In the genomic region with DNA sequence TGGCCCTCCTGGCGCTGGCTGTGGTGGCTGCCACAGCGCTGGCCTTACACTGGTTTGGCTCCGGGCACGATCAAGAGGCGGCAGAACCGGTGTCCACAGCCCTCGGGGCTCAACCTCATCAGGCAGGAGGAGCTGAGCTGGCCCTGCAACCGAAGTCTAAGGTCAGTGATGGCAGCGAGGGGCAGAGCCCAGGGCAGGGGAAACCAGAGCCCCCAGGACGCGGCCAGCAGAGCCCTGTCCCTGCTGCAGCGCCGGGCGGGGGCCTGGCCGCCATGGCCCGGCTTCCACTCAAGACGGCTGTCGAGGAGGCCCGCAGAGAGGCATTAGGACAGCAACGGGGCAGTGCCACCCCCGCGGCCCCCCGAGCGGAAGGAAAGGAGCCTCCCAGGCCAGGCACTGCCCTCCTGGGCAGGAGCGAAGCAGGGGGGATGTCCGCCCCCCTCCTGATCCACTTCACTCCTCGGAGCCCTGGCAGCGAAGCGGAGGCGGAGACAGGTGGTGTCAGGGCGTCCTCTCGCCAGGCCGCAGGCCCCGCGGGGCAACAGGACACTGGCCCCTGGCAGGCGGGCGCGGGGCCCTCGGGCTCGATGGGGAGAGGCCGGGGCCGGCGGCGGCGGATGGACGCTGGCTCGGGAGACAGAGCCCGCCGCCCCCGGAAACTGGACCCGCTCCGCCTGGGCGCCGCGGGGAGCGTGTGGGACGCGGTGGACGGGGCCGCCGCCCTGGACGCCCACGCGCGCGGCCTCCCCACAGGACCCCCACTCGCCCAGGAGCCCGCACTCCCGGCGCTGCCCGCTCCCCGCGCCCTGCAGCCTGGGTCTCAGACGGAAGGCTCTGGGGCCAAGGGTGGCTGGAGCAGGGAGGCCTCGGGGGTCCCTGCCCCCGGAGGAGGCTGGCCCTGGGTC, we compare ENCODE assay signal across 17 cellular contexts. TPM values are rescaled to one million over a fixed set of nuclear protein-coding genes. Genes with fewer than 3 reads are reported as not detected.
DNase-seq lines count a peak whose midpoint lies in the region; ATAC-seq, FAIRE-seq and TF ChIP-seq lines count a peak whose summit lies in the region.
"Had no signal": no experiment of that assay in that cellular context is flagged by ENCODE, and none has a peak within 500 bp of the region (broad histone marks: within the 10 kb centered on the region; RNA-seq: fewer than 3 reads in every experiment).

No MANE protein-coding gene starts in this region.

- peak overlapping the region; percentile 42 for H3K27ac ChIP-seq in A673 (ENCODE audit: low read depth, low read length, poor library complexity, severe bottlenecking)
- H3K27ac ChIP-seq in CD8-positive, alpha-beta T cell (ENCODE audit: low read depth, low read length) = no peak overlapping the region
- no peak overlapping the region for H3K27ac ChIP-seq in HepG2 (ENCODE audit: extremely low read length, insufficient read depth, low read length)
- no peak overlapping the region for H3K27ac ChIP-seq in foreskin keratinocyte
- H3K27ac ChIP-seq in colonic mucosa = no peak overlapping the region
- H3K27ac ChIP-seq: C4-2B, SJSA1, tibial nerve, WERI-Rb-1 had no signal

- CTCF ChIA-PET in A673 (lab: Charles Lee) (no interaction called here), HepG2 (lab: Yijun Ruan, JAX; ENCODE audit: low intra/inter-chr PET ratio, low total read pairs) (no interaction called here)
- CTCF ChIA-PET in CD8-positive, alpha-beta T cell (lab: Charles Lee) = interaction anchor here (1.1 to 4.3 kb wide), 4 partner anchors 18 to 74 kb away, joined by 3 to 36 read pairs (median 10); a partner anchor contains a TSS

- TF ChIP-seq POLR2A in HepG2 (IDR thresholded peaks at IDR 0.05; ENCODE audit: insufficient read depth in 1 of 2, low read depth in 2 of 2, low read length in 2 of 2) = no peak

- H3K4me1 ChIP-seq in A673 (ENCODE audit: insufficient read depth, low read length, poor library complexity, severe bottlenecking) (peaks cover 10% of the 10 kb centered on the region), HepG2 (ENCODE audit: insufficient read depth, low read length) (peaks cover 19% of the 10 kb centered on the region), foreskin keratinocyte (peaks cover 8% of the 10 kb centered on the region), colonic mucosa (no peaks in the 10 kb centered on the region)
- H3K4me1 ChIP-seq in CD8-positive, alpha-beta T cell (ENCODE audit: insufficient read depth, low read length) = peaks cover 48% of the 10 kb centered on the region

- DNase-seq in A673 (ENCODE audit: low spot score) (no peak), HepG2 (ENCODE audit: low spot score) (no peak), 8988T (no peak), foreskin keratinocyte (no peak), NCI-H187 treated with DMSO at 0.1 percent for 48 hours (lab: John Stamatoyannopoulos, UW) (no peak), colonic mucosa (no peak)
- DNase-seq in CD8-positive, alpha-beta T cell = peak in 1 of 7 experiments; percentile 6
- DNase-seq: NCI-H1105, WERI-Rb-1 had no signal

- H3K27me3 ChIP-seq in A673 (replicated peaks; ENCODE audit: insufficient read depth, low read depth, low read length, poor library complexity) (no peaks in the 10 kb centered on the region), HepG2 (ENCODE audit: control insufficient read depth in 1 of 2, insufficient read depth in 2 of 2, low read length in 2 of 2) (peaks cover 3 to 30% of the 10 kb centered on the region in 2 experiments), foreskin keratinocyte (peaks cover 31% of the 10 kb centered on the region), colonic mucosa (peaks cover 32% of the 10 kb centered on the region)
- H3K27me3 ChIP-seq in CD8-positive, alpha-beta T cell (ENCODE audit: insufficient read depth, low read length) = no peaks in the 10 kb centered on the region
- H3K27me3 ChIP-seq: SJSA1 had no signal

- H3K36me3 ChIP-seq in A673 (ENCODE audit: insufficient read depth, low read length, poor library complexity, severe bottlenecking) (no peaks in the 10 kb centered on the region), HepG2 (replicated peaks in 1 of 2; ENCODE audit: control insufficient read depth in 1 of 2, insufficient read depth in 2 of 2, low read length in 2 of 2) (no peaks in the 10 kb centered on the region), colonic mucosa (no peaks in the 10 kb centered on the region)
- H3K36me3 ChIP-seq in CD8-positive, alpha-beta T cell (ENCODE audit: insufficient read depth, low read length) = no peaks in the 10 kb centered on the region
- H3K36me3 ChIP-seq: SJSA1, tibial nerve, WERI-Rb-1 had no signal

- no TSS peak for BruUV-seq in A673 (replicated peaks; lab: Mats Ljungman, UMichigan)
- no TSS peak for BruUV-seq in HepG2 (replicated peaks; lab: Mats Ljungman, UMichigan)

- ATAC-seq in CD8-positive, alpha-beta T cell = no peak
- ATAC-seq in activated T-helper 17 cell treated with anti-CD3 and anti-CD28 coated beads, Interleukin-2, amount 50 U/mL, for 72 hours (replicated peaks) = no peak
- ATAC-seq in HepG2 = peak; percentile 38
- ATAC-seq in foreskin keratinocyte = no peak

- no peak overlapping the region for H2AFZ ChIP-seq in HepG2 (ENCODE audit: low read length)

- no peak overlapping the region for H3K4me3 Mint-ChIP-seq in CD8-positive, alpha-beta T cell
- H3K4me3 Mint-ChIP-seq in activated T-helper 17 cell treated with anti-CD3 and anti-CD28 coated beads, Interleukin-2, amount 50 U/mL, for 72 hours = peak overlapping the region; percentile 68

- no peaks in the 10 kb centered on the region for H3K9me3 ChIP-seq in A673 (ENCODE audit: low read depth, low read length, poor library complexity, severe bottlenecking)
- H3K9me3 ChIP-seq in CD8-positive, alpha-beta T cell (ENCODE audit: low read length) = no peaks in the 10 kb centered on the region
- H3K9me3 ChIP-seq in HepG2 (ENCODE audit: low read length) = no peaks in the 10 kb centered on the region
- no peaks in the 10 kb centered on the region for H3K9me3 ChIP-seq in colonic mucosa
- H3K9me3 ChIP-seq: SJSA1, tibial nerve had no signal

- peak overlapping the region; percentile 71 for H3K27ac Mint-ChIP-seq in CD8-positive, alpha-beta T cell
- peak overlapping the region; percentile 74 for H3K27ac Mint-ChIP-seq in activated T-helper 17 cell treated with anti-CD3 and anti-CD28 coated beads, Interleukin-2, amount 50 U/mL, for 72 hours
- H3K27ac Mint-ChIP-seq: progenitor cell of endocrine pancreas had no signal

- no peak overlapping the region for H3K9ac ChIP-seq in HepG2 (ENCODE audit: insufficient read depth, low read depth, low read length)
- H3K9ac ChIP-seq in colonic mucosa (ENCODE audit: low read depth in 2 of 2, low read length in 2 of 2) = no peak overlapping the region

- no peaks in the 10 kb centered on the region for H3K36me3 Mint-ChIP-seq in CD8-positive, alpha-beta T cell
- peaks cover 9% of the 10 kb centered on the region for H3K36me3 Mint-ChIP-seq in activated T-helper 17 cell treated with anti-CD3 and anti-CD28 coated beads, Interleukin-2, amount 50 U/mL, for 72 hours (ENCODE audit: low read depth)

- peak overlapping the region; percentile 45; the same call in 1 of the 2 replicates for H3K4me2 ChIP-seq in HepG2 (ENCODE audit: low read depth, low read length)

- POLR2A ChIA-PET in A673 (lab: Charles Lee; ENCODE audit: low non-redundant PET) (no interaction called here), HepG2 (lab: Yijun Ruan, JAX) (interaction anchor here (0.9 to 4.2 kb wide), 13 partner anchors 10 to 284 kb away, joined by 3 to 34 read pairs (median 7); a partner anchor contains a TSS)
- POLR2A ChIA-PET in CD8-positive, alpha-beta T cell (lab: Charles Lee) = interaction anchor here (1.1 to 2.7 kb wide), 5 partner anchors 14 to 75 kb away, joined by 3 to 35 read pairs (median 11); a partner anchor contains a TSS

- 68% methylated on average over 31 of the region's 76 CpGs for WGBS in HepG2 (ENCODE audit: low lambda C conversion rate)

- H3K27me3 Mint-ChIP-seq in CD8-positive, alpha-beta T cell (ENCODE audit: low read depth) = no peaks in the 10 kb centered on the region
- H3K27me3 Mint-ChIP-seq in activated T-helper 17 cell treated with anti-CD3 and anti-CD28 coated beads, Interleukin-2, amount 50 U/mL, for 72 hours = no peaks in the 10 kb centered on the region

- no peak for TF ChIP-seq EP300 in HepG2 (IDR thresholded peaks at IDR 0.05; ENCODE audit: low read depth in 2 of 2, low read length in 2 of 2)
- TF ChIP-seq EP300 in HepG2 (CRISPR knock-in tag; IDR thresholded peaks at IDR 0.05; ENCODE audit: borderline replicate concordance) = no peak

- TF ChIP-seq RAD21 in HepG2 (CRISPR knock-in tag; IDR thresholded peaks at IDR 0.05) = no peak

- no peak for TF ChIP-seq CTCF in A673 (conservative IDR thresholded peaks at IDR 0.05; ENCODE audit: low read depth, low read length)
- TF ChIP-seq CTCF in CD8-positive, alpha-beta T cell (IDR thresholded peaks at IDR 0.05) = no peak
- TF ChIP-seq CTCF in HepG2 (CRISPR knock-in tag; IDR thresholded peaks at IDR 0.05) = no peak
- no peak for TF ChIP-seq CTCF in foreskin keratinocyte (conservative IDR thresholded peaks at IDR 0.05)
- no peak for TF ChIP-seq CTCF in colonic mucosa (IDR thresholded peaks at IDR 0.05)

- no peak for FAIRE-seq in HepG2 (lab: Jason Lieb, UNC)
- FAIRE-seq: endometrium, GM19239 had no signal

- intact Hi-C loops in A673 (cut with micrococcal nuclease; ENCODE audit: unreplicated experiment) = loop anchor here (10.0 kb wide), 1 partner anchor 58 kb away; a partner anchor contains a TSS
- intact Hi-C loops in CD8-positive, alpha-beta T cell (cut with DNase I, micrococcal nuclease) = loop anchor here in 1 of 2 experiments (5.0 kb wide), 1 partner anchor 146 kb away; no protein-coding TSS in a partner anchor
- intact Hi-C loops in HepG2 (cut with micrococcal nuclease; ENCODE audit: unreplicated experiment) = no loop called here
- intact Hi-C loops in colonic mucosa (cut with DNase I) = no loop called here

- no peaks in the 10 kb centered on the region for H3K79me2 ChIP-seq in HepG2 (ENCODE audit: insufficient read depth, low read length)

- peaks cover 49% of the 10 kb centered on the region for H3K4me1 Mint-ChIP-seq in CD8-positive, alpha-beta T cell (ENCODE audit: low read depth)
- peaks cover 16% of the 10 kb centered on the region for H3K4me1 Mint-ChIP-seq in activated T-helper 17 cell treated with anti-CD3 and anti-CD28 coated beads, Interleukin-2, amount 50 U/mL, for 72 hours

- H3K4me3 ChIP-seq in A673 (ENCODE audit: low read depth, low read length, poor library complexity, severe bottlenecking) (no peak overlapping the region), HepG2 (replicated peaks in 1 of 3; ENCODE audit: insufficient read depth in 1 of 3, low read depth in 2 of 3, low read length in 3 of 3) (peak overlapping the region in 2 of 3 experiments; percentile 33 to 48; a peak in 3 of 6 replicates), colonic mucosa (no peak overlapping the region)
- no peak overlapping the region for H3K4me3 ChIP-seq in CD8-positive, alpha-beta T cell (ENCODE audit: low read depth, low read length)
- H3K4me3 ChIP-seq: SJSA1 had no signal

- no peaks in the 10 kb centered on the region for H3K9me3 Mint-ChIP-seq in CD8-positive, alpha-beta T cell
- H3K9me3 Mint-ChIP-seq in activated T-helper 17 cell treated with anti-CD3 and anti-CD28 coated beads, Interleukin-2, amount 50 U/mL, for 72 hours = no peaks in the 10 kb centered on the region

- H4K20me1 ChIP-seq in HepG2 (ENCODE audit: insufficient read depth, low read length) = no peaks in the 10 kb centered on the region

- in situ Hi-C loops in HepG2 (cut with HindIII; ENCODE audit: extremely low pct_ligation_motif_present, low pct_unique_long_range_greater_than_20kb) = no loop called here

RNA-seq across cellular contexts. Expression of a gene that starts 0.9 kb away (rescaled TPM):
- total RNA-seq in A673 (2021) = 1.4 and 1.6 TPM in 2 replicates
- 1 to 10 TPM; 2.1 to 2.3 TPM for total RNA-seq in CD8-positive, alpha-beta T cell
- total RNA-seq in activated T-helper 17 cell treated with anti-CD3 and anti-CD28 coated beads, Interleukin-2, amount 50 U/mL, for 72 hours = 1 to 10 TPM; 4.2 to 4.4 TPM
- not detected in 2 replicates for total RNA-seq in HepG2 (2016; rRNA removed; fragmentation: Illumina TruSeq; extraction: Trizol)
- not detected in 2 replicates for total RNA-seq in HepG2 (2016; cell fraction: cytosol; rRNA removed; fragmentation: Illumina TruSeq; extraction: Trizol; ENCODE audit: low read depth)
- total RNA-seq in HepG2 (2016; cell fraction: insoluble cytoplasmic fraction; rRNA removed; fragmentation: Illumina TruSeq; extraction: Trizol) = not detected in 2 replicates
- total RNA-seq in HepG2 (2016; cell fraction: membrane; rRNA removed; fragmentation: Illumina TruSeq; extraction: Trizol) = not detected in 2 replicates
- not detected in 2 replicates for total RNA-seq in HepG2 (2016; cell fraction: nucleus; rRNA removed; fragmentation: Illumina TruSeq; extraction: Trizol)
- polyA plus RNA-seq in HepG2 (2011; rRNA removed) = 0.11 and 0.17 TPM in 2 replicates
- 0.09 TPM in 2 replicates for polyA plus RNA-seq in HepG2 (2011; cell fraction: cytosol; rRNA removed)
- polyA plus RNA-seq in HepG2 (2011; cell fraction: nucleus; rRNA removed) = 0.68 and 0.81 TPM in 2 replicates
- 0.12 and 0.47 TPM in 2 replicates for polyA plus RNA-seq in HepG2 (2012)
- polyA plus RNA-seq in HepG2 (2016; cell fraction: cytosol; fragmentation: Illumina TruSeq; extraction: Trizol; ENCODE audit: low read depth) = 0.03 TPM in 1 of 2 replicates, not detected in the other
- polyA plus RNA-seq in HepG2 (2016; cell fraction: insoluble cytoplasmic fraction; fragmentation: Illumina TruSeq; extraction: Trizol; ENCODE audit: low read depth) = not detected in 2 replicates
- not detected in 2 replicates for polyA plus RNA-seq in HepG2 (2016; cell fraction: membrane; fragmentation: Illumina TruSeq; extraction: Trizol; ENCODE audit: low read depth)
- 0.09 TPM in 1 of 2 replicates, not detected in the other for polyA plus RNA-seq in HepG2 (2016; cell fraction: nucleus; fragmentation: Illumina TruSeq; extraction: Trizol; ENCODE audit: insufficient read depth, low read depth)
- polyA minus RNA-seq in HepG2 (2011; rRNA and poly(A)+ RNA removed; ENCODE audit: low replicate concordance) = 0.24 and 1.1 TPM in 2 replicates
- 0.26 and 0.49 TPM in 2 replicates for polyA minus RNA-seq in HepG2 (2011; cell fraction: cytosol; rRNA and poly(A)+ RNA removed)
- polyA minus RNA-seq in HepG2 (2011; cell fraction: nucleus; rRNA and poly(A)+ RNA removed) = 0.13 and 0.50 TPM in 2 replicates
- not detected in 2 replicates for total RNA-seq in foreskin keratinocyte
- polyA plus RNA-seq in foreskin keratinocyte = 0.02 TPM in 1 of 2 replicates, not detected in the other
- total RNA-seq in colonic mucosa = under 1 TPM; 0.07 to 0.16 TPM
- total RNA-seq: glomerular endothelial cell, progenitor cell of endocrine pancreas had no signal

RNA-seq across cellular contexts. Expression of a gene that starts 16.1 kb away (rescaled TPM):
- total RNA-seq in A673 (2021) = not detected in 2 replicates
- not detected for total RNA-seq in CD8-positive, alpha-beta T cell
- 1 to 10 TPM in 1 of 2 donors, under 1 TPM in 1; 0.65 to 2.3 TPM for total RNA-seq in activated T-helper 17 cell treated with anti-CD3 and anti-CD28 coated beads, Interleukin-2, amount 50 U/mL, for 72 hours
- total RNA-seq in HepG2 (2016; rRNA removed; fragmentation: Illumina TruSeq; extraction: Trizol) = not detected in 2 replicates
- total RNA-seq in HepG2 (2016; cell fraction: cytosol; rRNA removed; fragmentation: Illumina TruSeq; extraction: Trizol; ENCODE audit: low read depth) = not detected in 2 replicates
- total RNA-seq in HepG2 (2016; cell fraction: insoluble cytoplasmic fraction; rRNA removed; fragmentation: Illumina TruSeq; extraction: Trizol) = not detected in 2 replicates
- not detected in 2 replicates for total RNA-seq in HepG2 (2016; cell fraction: membrane; rRNA removed; fragmentation: Illumina TruSeq; extraction: Trizol)
- not detected in 2 replicates for total RNA-seq in HepG2 (2016; cell fraction: nucleus; rRNA removed; fragmentation: Illumina TruSeq; extraction: Trizol)
- 0.29 TPM in 1 of 2 replicates, not detected in the other for polyA plus RNA-seq in HepG2 (2011; rRNA removed)
- polyA plus RNA-seq in HepG2 (2011; cell fraction: cytosol; rRNA removed) = 0.27 TPM in 1 of 2 replicates, not detected in the other
- not detected in 2 replicates for polyA plus RNA-seq in HepG2 (2011; cell fraction: nucleus; rRNA removed)
- polyA plus RNA-seq in HepG2 (2012) = not detected in 2 replicates
- polyA plus RNA-seq in HepG2 (2016; cell fraction: cytosol; fragmentation: Illumina TruSeq; extraction: Trizol; ENCODE audit: low read depth) = not detected in 2 replicates
- not detected in 2 replicates for polyA plus RNA-seq in HepG2 (2016; cell fraction: insoluble cytoplasmic fraction; fragmentation: Illumina TruSeq; extraction: Trizol; ENCODE audit: low read depth)
- polyA plus RNA-seq in HepG2 (2016; cell fraction: membrane; fragmentation: Illumina TruSeq; extraction: Trizol; ENCODE audit: low read depth) = not detected in 2 replicates
- not detected in 2 replicates for polyA plus RNA-seq in HepG2 (2016; cell fraction: nucleus; fragmentation: Illumina TruSeq; extraction: Trizol; ENCODE audit: insufficient read depth, low read depth)
- polyA minus RNA-seq in HepG2 (2011; rRNA and poly(A)+ RNA removed; ENCODE audit: low replicate concordance) = not detected in 2 replicates
- not detected in 2 replicates for polyA minus RNA-seq in HepG2 (2011; cell fraction: cytosol; rRNA and poly(A)+ RNA removed)
- polyA minus RNA-seq in HepG2 (2011; cell fraction: nucleus; rRNA and poly(A)+ RNA removed) = not detected in 2 replicates
- total RNA-seq in foreskin keratinocyte = 0.41 TPM in 1 of 2 replicates, not detected in the other
- polyA plus RNA-seq in foreskin keratinocyte = 0.34 and 0.46 TPM in 2 replicates
- total RNA-seq in colonic mucosa = not detected
- total RNA-seq: progenitor cell of endocrine pancreas, SJSA1, tibial nerve had no signal

RNA-seq across cellular contexts. Expression of a gene that starts 16.8 kb away (rescaled TPM):
- total RNA-seq in A673 (2021) (0.58 and 0.98 TPM in 2 replicates), HepG2 (2016; rRNA removed; fragmentation: Illumina TruSeq; extraction: Trizol) (2.3 and 3.9 TPM in 2 replicates), foreskin keratinocyte (46.6 and 56.6 TPM in 2 replicates), colonic mucosa (10 to 100 TPM; 22.6 to 28.0 TPM)
- total RNA-seq in CD8-positive, alpha-beta T cell = 1 to 10 TPM; 3.4 to 4.7 TPM
- 10 to 100 TPM; 73.0 to 74.0 TPM for total RNA-seq in activated T-helper 17 cell treated with anti-CD3 and anti-CD28 coated beads, Interleukin-2, amount 50 U/mL, for 72 hours
- 1.0 and 1.1 TPM in 2 replicates for total RNA-seq in HepG2 (2016; cell fraction: cytosol; rRNA removed; fragmentation: Illumina TruSeq; extraction: Trizol; ENCODE audit: low read depth)
- 2.2 and 3.5 TPM in 2 replicates for total RNA-seq in HepG2 (2016; cell fraction: insoluble cytoplasmic fraction; rRNA removed; fragmentation: Illumina TruSeq; extraction: Trizol)
- total RNA-seq in HepG2 (2016; cell fraction: membrane; rRNA removed; fragmentation: Illumina TruSeq; extraction: Trizol) = 1.8 TPM in 2 replicates
- total RNA-seq in HepG2 (2016; cell fraction: nucleus; rRNA removed; fragmentation: Illumina TruSeq; extraction: Trizol) = 1.9 and 3.1 TPM in 2 replicates
- polyA plus RNA-seq in HepG2 (2011; rRNA removed) (4.3 and 7.5 TPM in 2 replicates), foreskin keratinocyte (50.0 and 66.5 TPM in 2 replicates)
- polyA plus RNA-seq in HepG2 (2011; cell fraction: cytosol; rRNA removed) = 4.9 and 6.1 TPM in 2 replicates
- polyA plus RNA-seq in HepG2 (2011; cell fraction: nucleus; rRNA removed) = 37.1 and 45.0 TPM in 2 replicates
- 3.0 and 4.0 TPM in 2 replicates for polyA plus RNA-seq in HepG2 (2012)
- 1.3 and 1.4 TPM in 2 replicates for polyA plus RNA-seq in HepG2 (2016; cell fraction: cytosol; fragmentation: Illumina TruSeq; extraction: Trizol; ENCODE audit: low read depth)
- polyA plus RNA-seq in HepG2 (2016; cell fraction: insoluble cytoplasmic fraction; fragmentation: Illumina TruSeq; extraction: Trizol; ENCODE audit: low read depth) = 2.9 and 3.2 TPM in 2 replicates
- polyA plus RNA-seq in HepG2 (2016; cell fraction: membrane; fragmentation: Illumina TruSeq; extraction: Trizol; ENCODE audit: low read depth) = 0.84 and 0.96 TPM in 2 replicates
- 3.0 and 4.9 TPM in 2 replicates for polyA plus RNA-seq in HepG2 (2016; cell fraction: nucleus; fragmentation: Illumina TruSeq; extraction: Trizol; ENCODE audit: insufficient read depth, low read depth)
- polyA minus RNA-seq in HepG2 (2011; rRNA and poly(A)+ RNA removed; ENCODE audit: low replicate concordance) = 1.9 and 3.4 TPM in 2 replicates
- polyA minus RNA-seq in HepG2 (2011; cell fraction: cytosol; rRNA and poly(A)+ RNA removed) = 2.0 and 2.6 TPM in 2 replicates
- polyA minus RNA-seq in HepG2 (2011; cell fraction: nucleus; rRNA and poly(A)+ RNA removed) = 3.6 and 4.0 TPM in 2 replicates

RNA-seq across cellular contexts. Expression of a gene that starts 21.2 kb away (rescaled TPM):
- total RNA-seq in A673 (2021) (0.44 and 5.4 TPM in 2 replicates), HepG2 (2016; rRNA removed; fragmentation: Illumina TruSeq; extraction: Trizol) (2.1 and 3.7 TPM in 2 replicates), foreskin keratinocyte (1.3 and 1.9 TPM in 2 replicates), colonic mucosa (1 to 10 TPM; 1.8 to 5.8 TPM)
- 1 to 10 TPM; 1.5 to 4.2 TPM for total RNA-seq in CD8-positive, alpha-beta T cell
- 1 to 10 TPM; 2.8 to 9.9 TPM for total RNA-seq in activated T-helper 17 cell treated with anti-CD3 and anti-CD28 coated beads, Interleukin-2, amount 50 U/mL, for 72 hours
- 2.3 and 3.6 TPM in 2 replicates for total RNA-seq in HepG2 (2016; cell fraction: cytosol; rRNA removed; fragmentation: Illumina TruSeq; extraction: Trizol; ENCODE audit: low read depth)
- total RNA-seq in HepG2 (2016; cell fraction: insoluble cytoplasmic fraction; rRNA removed; fragmentation: Illumina TruSeq; extraction: Trizol) = 1.5 and 1.8 TPM in 2 replicates
- 2.2 and 2.9 TPM in 2 replicates for total RNA-seq in HepG2 (2016; cell fraction: membrane; rRNA removed; fragmentation: Illumina TruSeq; extraction: Trizol)
- not detected in 2 replicates for total RNA-seq in HepG2 (2016; cell fraction: nucleus; rRNA removed; fragmentation: Illumina TruSeq; extraction: Trizol)
- polyA plus RNA-seq in HepG2 (2011; rRNA removed) (0.32 and 0.85 TPM in 2 replicates), foreskin keratinocyte (1.5 and 1.8 TPM in 2 replicates)
- polyA plus RNA-seq in HepG2 (2011; cell fraction: cytosol; rRNA removed) = 1.9 and 4.5 TPM in 2 replicates
- polyA plus RNA-seq in HepG2 (2011; cell fraction: nucleus; rRNA removed) = 2.8 TPM in 2 replicates
- 1.1 TPM in 1 of 2 replicates, not detected in the other for polyA plus RNA-seq in HepG2 (2012)
- polyA plus RNA-seq in HepG2 (2016; cell fraction: cytosol; fragmentation: Illumina TruSeq; extraction: Trizol; ENCODE audit: low read depth) = 4.0 and 4.2 TPM in 2 replicates
- polyA plus RNA-seq in HepG2 (2016; cell fraction: insoluble cytoplasmic fraction; fragmentation: Illumina TruSeq; extraction: Trizol; ENCODE audit: low read depth) = 1.6 and 2.3 TPM in 2 replicates
- 2.3 and 2.8 TPM in 2 replicates for polyA plus RNA-seq in HepG2 (2016; cell fraction: membrane; fragmentation: Illumina TruSeq; extraction: Trizol; ENCODE audit: low read depth)
- polyA plus RNA-seq in HepG2 (2016; cell fraction: nucleus; fragmentation: Illumina TruSeq; extraction: Trizol; ENCODE audit: insufficient read depth, low read depth) = 2.8 and 3.5 TPM in 2 replicates
- polyA minus RNA-seq in HepG2 (2011; rRNA and poly(A)+ RNA removed; ENCODE audit: low replicate concordance) = 0.40 and 2.2 TPM in 2 replicates
- 0.97 and 1.8 TPM in 2 replicates for polyA minus RNA-seq in HepG2 (2011; cell fraction: cytosol; rRNA and poly(A)+ RNA removed)
- 1.4 TPM in 1 of 2 replicates, not detected in the other for polyA minus RNA-seq in HepG2 (2011; cell fraction: nucleus; rRNA and poly(A)+ RNA removed)

RNA-seq across cellular contexts. Expression of a gene that starts 31.6 kb away (rescaled TPM):
- total RNA-seq in A673 (2021) (19.2 and 28.3 TPM in 2 replicates), HepG2 (2016; rRNA removed; fragmentation: Illumina TruSeq; extraction: Trizol) (2.3 and 9.2 TPM in 2 replicates), foreskin keratinocyte (5.9 and 7.4 TPM in 2 replicates), colonic mucosa (10 to 100 TPM; 20.1 to 21.7 TPM)
- 10 to 100 TPM; 42.4 to 46.0 TPM for total RNA-seq in CD8-positive, alpha-beta T cell
- 10 to 100 TPM; 57.3 to 62.8 TPM for total RNA-seq in activated T-helper 17 cell treated with anti-CD3 and anti-CD28 coated beads, Interleukin-2, amount 50 U/mL, for 72 hours
- 0.91 and 1.5 TPM in 2 replicates for total RNA-seq in HepG2 (2016; cell fraction: cytosol; rRNA removed; fragmentation: Illumina TruSeq; extraction: Trizol; ENCODE audit: low read depth)
- total RNA-seq in HepG2 (2016; cell fraction: insoluble cytoplasmic fraction; rRNA removed; fragmentation: Illumina TruSeq; extraction: Trizol) = 1.4 and 10.1 TPM in 2 replicates
- 1.9 and 2.4 TPM in 2 replicates for total RNA-seq in HepG2 (2016; cell fraction: membrane; rRNA removed; fragmentation: Illumina TruSeq; extraction: Trizol)
- total RNA-seq in HepG2 (2016; cell fraction: nucleus; rRNA removed; fragmentation: Illumina TruSeq; extraction: Trizol) = 11.6 and 16.2 TPM in 2 replicates
- polyA plus RNA-seq in HepG2 (2011; rRNA removed) (19.5 and 26.5 TPM in 2 replicates), foreskin keratinocyte (4.7 and 6.0 TPM in 2 replicates)
- polyA plus RNA-seq in HepG2 (2011; cell fraction: cytosol; rRNA removed) = 4.5 and 5.2 TPM in 2 replicates
- polyA plus RNA-seq in HepG2 (2011; cell fraction: nucleus; rRNA removed) = 177 and 200 TPM in 2 replicates
- 15.0 and 23.3 TPM in 2 replicates for polyA plus RNA-seq in HepG2 (2012)
- polyA plus RNA-seq in HepG2 (2016; cell fraction: cytosol; fragmentation: Illumina TruSeq; extraction: Trizol; ENCODE audit: low read depth) = 0.49 and 0.80 TPM in 2 replicates
- 2.0 and 2.6 TPM in 2 replicates for polyA plus RNA-seq in HepG2 (2016; cell fraction: insoluble cytoplasmic fraction; fragmentation: Illumina TruSeq; extraction: Trizol; ENCODE audit: low read depth)
- polyA plus RNA-seq in HepG2 (2016; cell fraction: membrane; fragmentation: Illumina TruSeq; extraction: Trizol; ENCODE audit: low read depth) = 1.7 and 2.0 TPM in 2 replicates
- 62.6 and 63.1 TPM in 2 replicates for polyA plus RNA-seq in HepG2 (2016; cell fraction: nucleus; fragmentation: Illumina TruSeq; extraction: Trizol; ENCODE audit: insufficient read depth, low read depth)
- 7.0 and 8.4 TPM in 2 replicates for polyA minus RNA-seq in HepG2 (2011; rRNA and poly(A)+ RNA removed; ENCODE audit: low replicate concordance)
- 0.79 and 1.7 TPM in 2 replicates for polyA minus RNA-seq in HepG2 (2011; cell fraction: cytosol; rRNA and poly(A)+ RNA removed)
- polyA minus RNA-seq in HepG2 (2011; cell fraction: nucleus; rRNA and poly(A)+ RNA removed) = 21.3 and 22.5 TPM in 2 replicates

Comparison
In these comparisons a context has a peak if more than half of its experiments do, and no peak if none do; other contexts are left out.
1. H3K4me3 ChIP-seq: peak in HepG2 (2 of 3); none in A673 (single experiment), CD8-positive, alpha-beta T cell (single experiment) and colonic mucosa (single experiment).